In genomic region chr20:25540273-25540672, GRCh38 we compare ENCODE assay signal across 8 cellular contexts. TPM values are rescaled to one million over a fixed set of nuclear protein-coding genes. Genes with fewer than 3 reads are reported as not detected.
A peak's percentile ranks its signal among the peaks of the same experiment; 100 is the strongest.
DNase-seq lines count a peak whose midpoint lies in the region; ATAC-seq and TF ChIP-seq lines count a peak whose summit lies in the region.

No MANE protein-coding gene starts in this region.

- no peak overlapping the region for H3K4me3 Mint-ChIP-seq in CD4-positive, alpha-beta T cell

- peaks cover 13% of the 10 kb centered on the region for H3K4me1 Mint-ChIP-seq in CD4-positive, alpha-beta T cell (ENCODE audit: low read depth)

- H3K4me1 ChIP-seq in uterus = peaks cover 0 to 9% of the 10 kb centered on the region in 2 donors

- no peaks in the 10 kb centered on the region for H3K27me3 Mint-ChIP-seq in CD4-positive, alpha-beta T cell

- peak; percentile 83 for ATAC-seq in left colon
- ATAC-seq in HG03460 (IDR thresholded peaks at IDR 0.05; ENCODE audit: unreplicated experiment) = no peak
- no peak for ATAC-seq in CD4-positive, alpha-beta T cell (ENCODE audit: poor library complexity)

- H3K27me3 ChIP-seq in brain microvascular endothelial cell (replicated peaks) = no peaks in the 10 kb centered on the region
- no peaks in the 10 kb centered on the region for H3K27me3 ChIP-seq in uterus
- no peaks in the 10 kb centered on the region for H3K27me3 ChIP-seq in CD4-positive, alpha-beta T cell (ENCODE audit: control insufficient read depth, insufficient read depth, low read length)

- no peaks in the 10 kb centered on the region for H3K9me3 ChIP-seq in uterus
- H3K9me3 ChIP-seq in CD4-positive, alpha-beta T cell (ENCODE audit: control insufficient read depth, low read length) = no peaks in the 10 kb centered on the region

- CTCF ChIA-PET in CD4-positive, alpha-beta T cell (lab: Charles Lee) = no interaction called here

- in situ Hi-C loops in brain microvascular endothelial cell (cut with HindIII; ENCODE audit: low pct_ligation_motif_present, low sequenced_read_pairs) = no loop called here

- TF ChIP-seq POLR2A in uterus (IDR thresholded peaks at IDR 0.05) = no peak

- intact Hi-C loops in left colon (cut with DNase I, micrococcal nuclease) = no loop called here
- intact Hi-C loops in uterus (cut with DNase I; ENCODE audit: low total_unique reads) = no loop called here
- intact Hi-C loops in CD4-positive, alpha-beta T cell (cut with DNase I, micrococcal nuclease) = no loop called here

- H3K9me3 Mint-ChIP-seq in CD4-positive, alpha-beta T cell = no peaks in the 10 kb centered on the region

- H3K27ac Mint-ChIP-seq in CD4-positive, alpha-beta T cell = no peak overlapping the region

- TF ChIP-seq CTCF in brain microvascular endothelial cell (IDR thresholded peaks at IDR 0.05; ENCODE audit: low read depth, low read length, missing control alignments) (peak; percentile 54), uterus (IDR thresholded peaks at IDR 0.05) (peak in 3 of 4 experiments; percentile 12 to 29 (median 28))
- no peak for TF ChIP-seq CTCF in CD4-positive, alpha-beta T cell (IDR thresholded peaks at IDR 0.05)

- H3K36me3 ChIP-seq in brain microvascular endothelial cell (replicated peaks) = no peaks in the 10 kb centered on the region
- H3K36me3 ChIP-seq in uterus = no peaks in the 10 kb centered on the region

- no peak overlapping the region for H3K27ac ChIP-seq in brain microvascular endothelial cell
- peak overlapping the region; percentile 30 to 53 for H3K27ac ChIP-seq in uterus
- no peak overlapping the region for H3K27ac ChIP-seq in CD4-positive, alpha-beta T cell (ENCODE audit: low read depth, low read length)

- H3K36me3 Mint-ChIP-seq in CD4-positive, alpha-beta T cell (ENCODE audit: low read depth) = no peaks in the 10 kb centered on the region

- no peak overlapping the region for H3K4me3 ChIP-seq in brain microvascular endothelial cell (ENCODE audit: low read depth, low read length)
- H3K4me3 ChIP-seq in uterus = peak overlapping the region; percentile 16 to 28

- DNase-seq in D341Med (ENCODE audit: low spot score) (peak; percentile 75), HPDE6-E6E7 (ENCODE audit: extremely low spot score) (peak; percentile 45), brain microvascular endothelial cell (no peak), left colon (peak in 1 of 2 donors; percentile 31), uterus (no peak)
- DNase-seq in stimulated activated naive CD4-positive, alpha-beta T cell (lab: John Stamatoyannopoulos, UW) = no peak
- DNase-seq in CD4-positive, alpha-beta T cell = no peak

- POLR2A ChIA-PET in CD4-positive, alpha-beta T cell (lab: Charles Lee) = no interaction called here

RNA-seq across cellular contexts. Expression of gene NINL, which starts 45.1 kb away (rescaled TPM):
- total RNA-seq in left colon = 1 to 10 TPM; 5.0 to 5.2 TPM
- 10 to 100 TPM in 3 of 4 donors, 1 to 10 TPM in 1; 5.0 to 22.3 (median 14.7) TPM for total RNA-seq in uterus
- total RNA-seq in CD4-positive, alpha-beta T cell = 1 to 10 TPM; 2.7 to 4.0 TPM

Comparison
In these comparisons a context has a peak if more than half of its experiments do, and no peak if none do; other contexts are left out.
1. DNase-seq: peak in D341Med (single experiment) and HPDE6-E6E7 (single experiment); none in brain microvascular endothelial cell (single experiment), uterus (0 of 2), stimulated activated naive CD4-positive, alpha-beta T cell (0 of 6) and CD4-positive, alpha-beta T cell (0 of 10).
2. H3K27ac ChIP-seq: peak in uterus (2 of 2); none in brain microvascular endothelial cell (single experiment) and CD4-positive, alpha-beta T cell (single experiment).